ENCODE assay signal across 13 cellular contexts in the genomic region with DNA sequence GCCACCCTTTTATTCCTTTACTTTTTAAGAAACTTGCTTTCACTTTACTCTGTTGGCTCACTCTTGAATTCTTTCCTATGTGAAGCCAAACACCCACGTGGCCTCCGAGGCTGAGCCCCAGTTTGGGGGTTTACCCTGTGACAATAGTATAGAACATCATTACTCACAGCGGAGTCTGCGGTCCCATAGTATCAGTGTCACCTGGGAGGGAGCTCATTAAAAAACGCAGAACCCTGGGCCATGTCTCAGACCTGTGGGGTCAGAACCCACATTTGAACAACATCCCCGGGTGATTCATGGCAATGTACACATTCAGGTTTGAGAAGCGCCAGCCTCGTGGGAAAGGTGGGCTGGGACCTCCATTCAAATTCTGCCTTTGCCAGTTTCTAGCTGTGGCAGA. TPM values are rescaled to one million over a fixed set of nuclear protein-coding genes. Genes with fewer than 3 reads are reported as not detected.
DNase-seq lines count a peak whose midpoint lies in the region; ATAC-seq and TF ChIP-seq lines count a peak whose summit lies in the region.
"Had no signal": no experiment of that assay in that cellular context is flagged by ENCODE, and none has a peak within 500 bp of the region (broad histone marks: within the 10 kb centered on the region; RNA-seq: fewer than 3 reads in every experiment).

No MANE protein-coding gene starts in this region.

- TF ChIP-seq CTCF in brain (conservative IDR thresholded peaks at IDR 0.05), result no peak
- no peak for TF ChIP-seq CTCF in glutamatergic neuron (IDR thresholded peaks at IDR 0.05; ENCODE audit: partially characterized antibody, unreplicated experiment)

- H3K27me3 Mint-ChIP-seq in T-cell, result no peaks in the 10 kb centered on the region
- H3K27me3 Mint-ChIP-seq in activated CD8-positive, alpha-beta T cell treated with anti-CD3 and anti-CD28 coated beads, Interleukin-2, amount 10 ng/mL, durations not matched to agents 7 days and 5 days (ENCODE audit: low read depth), result no peaks in the 10 kb centered on the region
- H3K27me3 Mint-ChIP-seq in brain, result no peaks in the 10 kb centered on the region
- no peaks in the 10 kb centered on the region for H3K27me3 Mint-ChIP-seq in glutamatergic neuron (ENCODE audit: unreplicated experiment)

- DNase-seq in T-cell, result peak in 2 of 34 experiments; percentile 2 to 4
- peak; percentile 24 for DNase-seq in activated CD8-positive, alpha-beta T cell treated with anti-CD3 and anti-CD28 coated beads, Interleukin-2, amount 10 ng/mL, durations not matched to agents 7 days and 5 days
- peak; percentile 12 to 69 (median 31) for DNase-seq in stimulated activated CD4-positive, alpha-beta T cell treated with anti-CD3 and anti-CD28 coated beads, TNF-alpha, amount 100 ng/mL, for 48 hours (ENCODE audit: low read depth in 3 of 3)
- DNase-seq in glutamatergic neuron, result no peak
- DNase-seq in NCI-H82 (lab: John Stamatoyannopoulos, UW), result no peak
- DNase-seq: AML-193, DND-41, NCI-H2171, SK-N-SH, WERI-Rb-1 had no signal

- H3K4me1 Mint-ChIP-seq in T-cell (peaks cover 5 to 8% (median 7%) of the 10 kb centered on the region in 3 donors), brain (peaks cover 50% of the 10 kb centered on the region), glutamatergic neuron (ENCODE audit: low read depth, unreplicated experiment) (peaks cover 10% of the 10 kb centered on the region)
- peaks cover 18% of the 10 kb centered on the region for H3K4me1 Mint-ChIP-seq in activated CD8-positive, alpha-beta T cell treated with anti-CD3 and anti-CD28 coated beads, Interleukin-2, amount 10 ng/mL, durations not matched to agents 7 days and 5 days (ENCODE audit: low read depth)

- no peaks in the 10 kb centered on the region for H3K9me3 Mint-ChIP-seq in T-cell
- H3K9me3 Mint-ChIP-seq in activated CD8-positive, alpha-beta T cell treated with anti-CD3 and anti-CD28 coated beads, Interleukin-2, amount 10 ng/mL, durations not matched to agents 7 days and 5 days (ENCODE audit: insufficient read depth), result no peaks in the 10 kb centered on the region
- no peaks in the 10 kb centered on the region for H3K9me3 Mint-ChIP-seq in brain
- no peaks in the 10 kb centered on the region for H3K9me3 Mint-ChIP-seq in glutamatergic neuron (ENCODE audit: unreplicated experiment)

- ATAC-seq in T-cell (replicated peaks in 1 of 4) (peak; percentile 43 to 62 (median 55)), GM21515 (IDR thresholded peaks at IDR 0.05; ENCODE audit: unreplicated experiment) (no peak), HG02571 (IDR thresholded peaks at IDR 0.05; ENCODE audit: unreplicated experiment) (no peak)
- ATAC-seq in activated CD8-positive, alpha-beta T cell treated with anti-CD3 and anti-CD28 coated beads, Interleukin-2, amount 10 ng/mL, durations not matched to agents 7 days and 5 days, result no peak

- H3K27ac Mint-ChIP-seq in T-cell (peak overlapping the region in 1 of 2 donors; percentile 30), brain (peak overlapping the region in 3 of 5 experiments; percentile 39 to 96 (median 81)), glutamatergic neuron (ENCODE audit: unreplicated experiment) (no peak overlapping the region)
- no peak overlapping the region for H3K27ac Mint-ChIP-seq in activated CD8-positive, alpha-beta T cell treated with anti-CD3 and anti-CD28 coated beads, Interleukin-2, amount 10 ng/mL, durations not matched to agents 7 days and 5 days

- CTCF ChIA-PET in T-cell (lab: Charles Lee), result no interaction called here
- CTCF ChIA-PET in activated CD8-positive, alpha-beta T cell treated with anti-CD3 and anti-CD28 coated beads, Interleukin-2, amount 10 ng/mL, durations not matched to agents 7 days and 5 days (lab: Charles Lee), result interaction anchor here (1.3 kb wide), 1 partner anchor 50 kb away, joined by 4 read pairs; no protein-coding TSS in a partner anchor

- no peak overlapping the region for H3K4me3 Mint-ChIP-seq in T-cell
- no peak overlapping the region for H3K4me3 Mint-ChIP-seq in activated CD8-positive, alpha-beta T cell treated with anti-CD3 and anti-CD28 coated beads, Interleukin-2, amount 10 ng/mL, durations not matched to agents 7 days and 5 days
- peak overlapping the region in 1 of 5 experiments; percentile 20 for H3K4me3 Mint-ChIP-seq in brain
- H3K4me3 Mint-ChIP-seq in glutamatergic neuron (ENCODE audit: unreplicated experiment), result no peak overlapping the region

- H3K36me3 Mint-ChIP-seq in T-cell (no peaks in the 10 kb centered on the region), brain (no peaks in the 10 kb centered on the region), glutamatergic neuron (ENCODE audit: unreplicated experiment) (no peaks in the 10 kb centered on the region)
- no peaks in the 10 kb centered on the region for H3K36me3 Mint-ChIP-seq in activated CD8-positive, alpha-beta T cell treated with anti-CD3 and anti-CD28 coated beads, Interleukin-2, amount 10 ng/mL, durations not matched to agents 7 days and 5 days (ENCODE audit: low read depth)

- POLR2A ChIA-PET in T-cell (lab: Charles Lee), result no interaction called here
- POLR2A ChIA-PET in activated CD8-positive, alpha-beta T cell treated with anti-CD3 and anti-CD28 coated beads, Interleukin-2, amount 10 ng/mL, durations not matched to agents 7 days and 5 days (lab: Charles Lee), result interaction anchor here (1.5 kb wide), 1 partner anchor 36 kb away, joined by 6 read pairs; a partner anchor contains a TSS

RNA-seq across cellular contexts. Expression of a gene that starts 36.0 kb away (rescaled TPM):
- 10 to 100 TPM; 32.7 to 42.1 (median 34.6) TPM for total RNA-seq in T-cell
- total RNA-seq in activated CD8-positive, alpha-beta T cell treated with anti-CD3 and anti-CD28 coated beads, Interleukin-2, amount 10 ng/mL, durations not matched to agents 7 days and 5 days, result 1 to 10 TPM; 7.3 to 8.4 TPM
- 15.0 TPM for polyA plus RNA-seq in brain (ENCODE audit: insufficient read depth, low read depth, low replicate concordance)
- 21.3 TPM for total RNA-seq in glutamatergic neuron (ENCODE audit: unreplicated experiment)

Comparison
In these comparisons a context has a peak if more than half of its experiments do, and no peak if none do; other contexts are left out.
1. ATAC-seq: peak in T-cell (4 of 4); none in activated CD8-positive, alpha-beta T cell treated with anti-CD3 and anti-CD28 coated beads, Interleukin-2, amount 10 ng/mL, durations not matched to agents 7 days and 5 days (single experiment), GM21515 (single experiment) and HG02571 (single experiment).
2. DNase-seq: peak in activated CD8-positive, alpha-beta T cell treated with anti-CD3 and anti-CD28 coated beads, Interleukin-2, amount 10 ng/mL, durations not matched to agents 7 days and 5 days (single experiment) and stimulated activated CD4-positive, alpha-beta T cell treated with anti-CD3 and anti-CD28 coated beads, TNF-alpha, amount 100 ng/mL, for 48 hours (3 of 3); none in glutamatergic neuron (single experiment) and NCI-H82 (single experiment).
3. H3K27ac Mint-ChIP-seq: peak in brain (3 of 5); none in activated CD8-positive, alpha-beta T cell treated with anti-CD3 and anti-CD28 coated beads, Interleukin-2, amount 10 ng/mL, durations not matched to agents 7 days and 5 days (single experiment) and glutamatergic neuron (single experiment).